Comparison of ENCODE assay signal across 1 cellular context in the genomic region with DNA sequence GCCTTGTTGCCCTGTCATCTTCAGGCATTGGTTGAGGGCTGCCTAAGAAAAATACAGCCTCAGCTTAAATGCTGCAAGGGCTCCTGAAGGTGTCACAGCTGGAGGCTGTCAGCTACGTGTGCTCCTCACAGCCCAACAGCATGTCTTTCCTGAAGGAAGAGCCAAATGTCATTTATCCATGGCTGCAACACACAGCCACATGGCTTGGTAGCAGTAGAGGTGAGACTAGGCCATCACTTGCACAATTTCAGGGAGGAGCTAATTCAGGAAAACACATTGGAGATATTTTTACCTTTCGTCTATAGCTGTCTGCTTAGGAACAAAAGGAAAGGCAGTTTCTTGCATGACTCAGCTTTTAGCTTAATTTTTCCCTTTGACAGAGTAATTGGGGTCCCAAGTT.
TF ChIP-seq lines count a peak whose summit lies in the region.

No MANE protein-coding gene starts in this region.

TF ChIP-seq in HepG2, 621 proteins besides CTCF, POLR2A, EP300 and RAD21 (continued from another document and continues in another):
- TF ChIP-seq, protein P1, sequence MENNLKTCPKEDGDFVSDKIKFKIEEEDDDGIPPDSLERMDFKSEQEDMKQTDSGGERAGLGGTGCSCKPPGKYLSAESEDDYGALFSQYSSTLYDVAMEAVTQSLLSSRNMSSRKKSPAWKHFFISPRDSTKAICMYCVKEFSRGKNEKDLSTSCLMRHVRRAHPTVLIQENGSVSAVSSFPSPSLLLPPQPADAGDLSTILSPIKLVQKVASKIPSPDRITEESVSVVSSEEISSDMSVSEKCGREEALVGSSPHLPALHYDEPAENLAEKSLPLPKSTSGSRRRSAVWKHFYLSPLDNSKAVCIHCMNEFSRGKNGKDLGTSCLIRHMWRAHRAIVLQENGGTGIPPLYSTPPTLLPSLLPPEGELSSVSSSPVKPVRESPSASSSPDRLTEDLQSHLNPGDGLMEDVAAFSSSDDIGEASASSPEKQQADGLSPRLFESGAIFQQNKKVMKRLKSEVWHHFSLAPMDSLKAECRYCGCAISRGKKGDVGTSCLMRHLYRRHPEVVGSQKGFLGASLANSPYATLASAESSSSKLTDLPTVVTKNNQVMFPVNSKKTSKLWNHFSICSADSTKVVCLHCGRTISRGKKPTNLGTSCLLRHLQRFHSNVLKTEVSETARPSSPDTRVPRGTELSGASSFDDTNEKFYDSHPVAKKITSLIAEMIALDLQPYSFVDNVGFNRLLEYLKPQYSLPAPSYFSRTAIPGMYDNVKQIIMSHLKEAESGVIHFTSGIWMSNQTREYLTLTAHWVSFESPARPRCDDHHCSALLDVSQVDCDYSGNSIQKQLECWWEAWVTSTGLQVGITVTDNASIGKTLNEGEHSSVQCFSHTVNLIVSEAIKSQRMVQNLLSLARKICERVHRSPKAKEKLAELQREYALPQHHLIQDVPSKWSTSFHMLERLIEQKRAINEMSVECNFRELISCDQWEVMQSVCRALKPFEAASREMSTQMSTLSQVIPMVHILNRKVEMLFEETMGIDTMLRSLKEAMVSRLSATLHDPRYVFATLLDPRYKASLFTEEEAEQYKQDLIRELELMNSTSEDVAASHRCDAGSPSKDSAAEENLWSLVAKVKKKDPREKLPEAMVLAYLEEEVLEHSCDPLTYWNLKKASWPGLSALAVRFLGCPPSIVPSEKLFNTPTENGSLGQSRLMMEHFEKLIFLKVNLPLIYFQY (CRISPR knock-in tag; IDR thresholded peaks at IDR 0.05; ENCODE audit: borderline replicate concordance), result no peak
- TF ChIP-seq, protein P2, sequence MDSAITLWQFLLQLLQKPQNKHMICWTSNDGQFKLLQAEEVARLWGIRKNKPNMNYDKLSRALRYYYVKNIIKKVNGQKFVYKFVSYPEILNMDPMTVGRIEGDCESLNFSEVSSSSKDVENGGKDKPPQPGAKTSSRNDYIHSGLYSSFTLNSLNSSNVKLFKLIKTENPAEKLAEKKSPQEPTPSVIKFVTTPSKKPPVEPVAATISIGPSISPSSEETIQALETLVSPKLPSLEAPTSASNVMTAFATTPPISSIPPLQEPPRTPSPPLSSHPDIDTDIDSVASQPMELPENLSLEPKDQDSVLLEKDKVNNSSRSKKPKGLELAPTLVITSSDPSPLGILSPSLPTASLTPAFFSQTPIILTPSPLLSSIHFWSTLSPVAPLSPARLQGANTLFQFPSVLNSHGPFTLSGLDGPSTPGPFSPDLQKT (CRISPR knock-in tag; IDR thresholded peaks at IDR 0.05; ENCODE audit: borderline replicate concordance), result no peak
- peak; percentile 62 for TF ChIP-seq ZFX (CRISPR knock-in tag; IDR thresholded peaks at IDR 0.05; ENCODE audit: low read depth)
- no peak for TF ChIP-seq EZH2 (conservative IDR thresholded peaks at IDR 0.05; ENCODE audit: low read depth, low read length)
- TF ChIP-seq ZSCAN30 (CRISPR knock-in tag; IDR thresholded peaks at IDR 0.05), result no peak
- no peak for TF ChIP-seq CENPX (CRISPR knock-in tag; IDR thresholded peaks at IDR 0.05)
- TF ChIP-seq, protein P3, sequence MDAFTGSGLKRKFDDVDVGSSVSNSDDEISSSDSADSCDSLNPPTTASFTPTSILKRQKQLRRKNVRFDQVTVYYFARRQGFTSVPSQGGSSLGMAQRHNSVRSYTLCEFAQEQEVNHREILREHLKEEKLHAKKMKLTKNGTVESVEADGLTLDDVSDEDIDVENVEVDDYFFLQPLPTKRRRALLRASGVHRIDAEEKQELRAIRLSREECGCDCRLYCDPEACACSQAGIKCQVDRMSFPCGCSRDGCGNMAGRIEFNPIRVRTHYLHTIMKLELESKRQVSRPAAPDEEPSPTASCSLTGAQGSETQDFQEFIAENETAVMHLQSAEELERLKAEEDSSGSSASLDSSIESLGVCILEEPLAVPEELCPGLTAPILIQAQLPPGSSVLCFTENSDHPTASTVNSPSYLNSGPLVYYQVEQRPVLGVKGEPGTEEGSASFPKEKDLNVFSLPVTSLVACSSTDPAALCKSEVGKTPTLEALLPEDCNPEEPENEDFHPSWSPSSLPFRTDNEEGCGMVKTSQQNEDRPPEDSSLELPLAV (CRISPR knock-in tag; conservative IDR thresholded peaks at IDR 0.05; ENCODE audit: low read depth), result no peak
- TF ChIP-seq FOXC1 (CRISPR knock-in tag; IDR thresholded peaks at IDR 0.05; ENCODE audit: borderline replicate concordance), result peak; percentile 57; the same call in 1 of the 2 replicates
- TF ChIP-seq THAP11 (CRISPR knock-in tag; IDR thresholded peaks at IDR 0.05), result peak; percentile 35; the same call in 1 of the 2 replicates
- TF ChIP-seq KDM2A (CRISPR knock-in tag; IDR thresholded peaks at IDR 0.05; ENCODE audit: borderline replicate concordance, low read depth), result no peak
- TF ChIP-seq ZBTB8A (CRISPR knock-in tag; IDR thresholded peaks at IDR 0.05; ENCODE audit: borderline replicate concordance, low read depth), result no peak
- no peak for TF ChIP-seq ATM (IDR thresholded peaks at IDR 0.05; ENCODE audit: borderline replicate concordance)
- no peak for TF ChIP-seq ZNF225 (CRISPR knock-in tag; IDR thresholded peaks at IDR 0.05)
- TF ChIP-seq BCL6 (CRISPR knock-in tag; IDR thresholded peaks at IDR 0.05), result 0 out of 2 replicates have a peak, but pooled peaks have one; percentile 11
- TF ChIP-seq, protein P4, sequence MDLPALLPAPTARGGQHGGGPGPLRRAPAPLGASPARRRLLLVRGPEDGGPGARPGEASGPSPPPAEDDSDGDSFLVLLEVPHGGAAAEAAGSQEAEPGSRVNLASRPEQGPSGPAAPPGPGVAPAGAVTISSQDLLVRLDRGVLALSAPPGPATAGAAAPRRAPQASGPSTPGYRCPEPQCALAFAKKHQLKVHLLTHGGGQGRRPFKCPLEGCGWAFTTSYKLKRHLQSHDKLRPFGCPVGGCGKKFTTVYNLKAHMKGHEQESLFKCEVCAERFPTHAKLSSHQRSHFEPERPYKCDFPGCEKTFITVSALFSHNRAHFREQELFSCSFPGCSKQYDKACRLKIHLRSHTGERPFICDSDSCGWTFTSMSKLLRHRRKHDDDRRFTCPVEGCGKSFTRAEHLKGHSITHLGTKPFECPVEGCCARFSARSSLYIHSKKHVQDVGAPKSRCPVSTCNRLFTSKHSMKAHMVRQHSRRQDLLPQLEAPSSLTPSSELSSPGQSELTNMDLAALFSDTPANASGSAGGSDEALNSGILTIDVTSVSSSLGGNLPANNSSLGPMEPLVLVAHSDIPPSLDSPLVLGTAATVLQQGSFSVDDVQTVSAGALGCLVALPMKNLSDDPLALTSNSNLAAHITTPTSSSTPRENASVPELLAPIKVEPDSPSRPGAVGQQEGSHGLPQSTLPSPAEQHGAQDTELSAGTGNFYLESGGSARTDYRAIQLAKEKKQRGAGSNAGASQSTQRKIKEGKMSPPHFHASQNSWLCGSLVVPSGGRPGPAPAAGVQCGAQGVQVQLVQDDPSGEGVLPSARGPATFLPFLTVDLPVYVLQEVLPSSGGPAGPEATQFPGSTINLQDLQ (CRISPR knock-in tag; IDR thresholded peaks at IDR 0.05), result no peak
- TF ChIP-seq, protein P5, sequence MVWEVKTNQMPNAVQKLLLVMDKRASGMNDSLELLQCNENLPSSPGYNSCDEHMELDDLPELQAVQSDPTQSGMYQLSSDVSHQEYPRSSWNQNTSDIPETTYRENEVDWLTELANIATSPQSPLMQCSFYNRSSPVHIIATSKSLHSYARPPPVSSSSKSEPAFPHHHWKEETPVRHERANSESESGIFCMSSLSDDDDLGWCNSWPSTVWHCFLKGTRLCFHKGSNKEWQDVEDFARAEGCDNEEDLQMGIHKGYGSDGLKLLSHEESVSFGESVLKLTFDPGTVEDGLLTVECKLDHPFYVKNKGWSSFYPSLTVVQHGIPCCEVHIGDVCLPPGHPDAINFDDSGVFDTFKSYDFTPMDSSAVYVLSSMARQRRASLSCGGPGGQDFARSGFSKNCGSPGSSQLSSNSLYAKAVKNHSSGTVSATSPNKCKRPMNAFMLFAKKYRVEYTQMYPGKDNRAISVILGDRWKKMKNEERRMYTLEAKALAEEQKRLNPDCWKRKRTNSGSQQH (CRISPR knock-in tag; IDR thresholded peaks at IDR 0.05; ENCODE audit: low read depth), result 0 out of 2 replicates have a peak, but pooled peaks have one; percentile 18
- TF ChIP-seq SOX13 (IDR thresholded peaks at IDR 0.05), result no peak
- peak in 1 of 2 experiments; percentile 14; a peak in 1 of 4 replicates for TF ChIP-seq SOX13 (CRISPR knock-in tag; conservative IDR thresholded peaks at IDR 0.05 in 1 of 2, IDR thresholded peaks at IDR 0.05 in 1 of 2)
- TF ChIP-seq ZFY (CRISPR knock-in tag; IDR thresholded peaks at IDR 0.05), result peak; percentile 69
- no peak for TF ChIP-seq ZSCAN12 (CRISPR knock-in tag; IDR thresholded peaks at IDR 0.05)
- TF ChIP-seq FOXA3 (CRISPR knock-in tag; IDR thresholded peaks at IDR 0.05), result peak; percentile 22; the same call in 1 of the 2 replicates
- TF ChIP-seq SIN3A (IDR thresholded peaks at IDR 0.05; ENCODE audit: borderline replicate concordance, low read depth, low read length), result no peak
- TF ChIP-seq U2AF2 (IDR thresholded peaks at IDR 0.05; ENCODE audit: low read depth, low read length), result no peak
- TF ChIP-seq BRCA1 (CRISPR knock-in tag; IDR thresholded peaks at IDR 0.05), result no peak
- TF ChIP-seq, protein P6, sequence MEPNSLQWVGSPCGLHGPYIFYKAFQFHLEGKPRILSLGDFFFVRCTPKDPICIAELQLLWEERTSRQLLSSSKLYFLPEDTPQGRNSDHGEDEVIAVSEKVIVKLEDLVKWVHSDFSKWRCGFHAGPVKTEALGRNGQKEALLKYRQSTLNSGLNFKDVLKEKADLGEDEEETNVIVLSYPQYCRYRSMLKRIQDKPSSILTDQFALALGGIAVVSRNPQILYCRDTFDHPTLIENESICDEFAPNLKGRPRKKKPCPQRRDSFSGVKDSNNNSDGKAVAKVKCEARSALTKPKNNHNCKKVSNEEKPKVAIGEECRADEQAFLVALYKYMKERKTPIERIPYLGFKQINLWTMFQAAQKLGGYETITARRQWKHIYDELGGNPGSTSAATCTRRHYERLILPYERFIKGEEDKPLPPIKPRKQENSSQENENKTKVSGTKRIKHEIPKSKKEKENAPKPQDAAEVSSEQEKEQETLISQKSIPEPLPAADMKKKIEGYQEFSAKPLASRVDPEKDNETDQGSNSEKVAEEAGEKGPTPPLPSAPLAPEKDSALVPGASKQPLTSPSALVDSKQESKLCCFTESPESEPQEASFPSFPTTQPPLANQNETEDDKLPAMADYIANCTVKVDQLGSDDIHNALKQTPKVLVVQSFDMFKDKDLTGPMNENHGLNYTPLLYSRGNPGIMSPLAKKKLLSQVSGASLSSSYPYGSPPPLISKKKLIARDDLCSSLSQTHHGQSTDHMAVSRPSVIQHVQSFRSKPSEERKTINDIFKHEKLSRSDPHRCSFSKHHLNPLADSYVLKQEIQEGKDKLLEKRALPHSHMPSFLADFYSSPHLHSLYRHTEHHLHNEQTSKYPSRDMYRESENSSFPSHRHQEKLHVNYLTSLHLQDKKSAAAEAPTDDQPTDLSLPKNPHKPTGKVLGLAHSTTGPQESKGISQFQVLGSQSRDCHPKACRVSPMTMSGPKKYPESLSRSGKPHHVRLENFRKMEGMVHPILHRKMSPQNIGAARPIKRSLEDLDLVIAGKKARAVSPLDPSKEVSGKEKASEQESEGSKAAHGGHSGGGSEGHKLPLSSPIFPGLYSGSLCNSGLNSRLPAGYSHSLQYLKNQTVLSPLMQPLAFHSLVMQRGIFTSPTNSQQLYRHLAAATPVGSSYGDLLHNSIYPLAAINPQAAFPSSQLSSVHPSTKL (CRISPR knock-in tag; IDR thresholded peaks at IDR 0.05), result 0 out of 2 replicates have a peak, but pooled peaks have one; percentile 33
- TF ChIP-seq ZNF577 (CRISPR knock-in tag; IDR thresholded peaks at IDR 0.05; ENCODE audit: borderline replicate concordance, low read depth), result no peak
- peak; percentile 58 for TF ChIP-seq MED1 (CRISPR knock-in tag; IDR thresholded peaks at IDR 0.05)
- no peak for TF ChIP-seq MTF1 (CRISPR knock-in tag; IDR thresholded peaks at IDR 0.05)
- TF ChIP-seq, protein P7, sequence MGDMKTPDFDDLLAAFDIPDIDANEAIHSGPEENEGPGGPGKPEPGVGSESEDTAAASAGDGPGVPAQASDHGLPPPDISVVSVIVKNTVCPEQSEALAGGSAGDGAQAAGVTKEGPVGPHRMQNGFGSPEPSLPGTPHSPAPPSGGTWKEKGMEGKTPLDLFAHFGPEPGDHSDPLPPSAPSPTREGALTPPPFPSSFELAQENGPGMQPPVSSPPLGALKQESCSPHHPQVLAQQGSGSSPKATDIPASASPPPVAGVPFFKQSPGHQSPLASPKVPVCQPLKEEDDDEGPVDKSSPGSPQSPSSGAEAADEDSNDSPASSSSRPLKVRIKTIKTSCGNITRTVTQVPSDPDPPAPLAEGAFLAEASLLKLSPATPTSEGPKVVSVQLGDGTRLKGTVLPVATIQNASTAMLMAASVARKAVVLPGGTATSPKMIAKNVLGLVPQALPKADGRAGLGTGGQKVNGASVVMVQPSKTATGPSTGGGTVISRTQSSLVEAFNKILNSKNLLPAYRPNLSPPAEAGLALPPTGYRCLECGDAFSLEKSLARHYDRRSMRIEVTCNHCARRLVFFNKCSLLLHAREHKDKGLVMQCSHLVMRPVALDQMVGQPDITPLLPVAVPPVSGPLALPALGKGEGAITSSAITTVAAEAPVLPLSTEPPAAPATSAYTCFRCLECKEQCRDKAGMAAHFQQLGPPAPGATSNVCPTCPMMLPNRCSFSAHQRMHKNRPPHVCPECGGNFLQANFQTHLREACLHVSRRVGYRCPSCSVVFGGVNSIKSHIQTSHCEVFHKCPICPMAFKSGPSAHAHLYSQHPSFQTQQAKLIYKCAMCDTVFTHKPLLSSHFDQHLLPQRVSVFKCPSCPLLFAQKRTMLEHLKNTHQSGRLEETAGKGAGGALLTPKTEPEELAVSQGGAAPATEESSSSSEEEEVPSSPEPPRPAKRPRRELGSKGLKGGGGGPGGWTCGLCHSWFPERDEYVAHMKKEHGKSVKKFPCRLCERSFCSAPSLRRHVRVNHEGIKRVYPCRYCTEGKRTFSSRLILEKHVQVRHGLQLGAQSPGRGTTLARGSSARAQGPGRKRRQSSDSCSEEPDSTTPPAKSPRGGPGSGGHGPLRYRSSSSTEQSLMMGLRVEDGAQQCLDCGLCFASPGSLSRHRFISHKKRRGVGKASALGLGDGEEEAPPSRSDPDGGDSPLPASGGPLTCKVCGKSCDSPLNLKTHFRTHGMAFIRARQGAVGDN (CRISPR knock-in tag; IDR thresholded peaks at IDR 0.05), result peak; percentile 46; the same call in 1 of the 2 replicates
